4 cellular contexts compared by ENCODE assay signal in the genomic region with DNA sequence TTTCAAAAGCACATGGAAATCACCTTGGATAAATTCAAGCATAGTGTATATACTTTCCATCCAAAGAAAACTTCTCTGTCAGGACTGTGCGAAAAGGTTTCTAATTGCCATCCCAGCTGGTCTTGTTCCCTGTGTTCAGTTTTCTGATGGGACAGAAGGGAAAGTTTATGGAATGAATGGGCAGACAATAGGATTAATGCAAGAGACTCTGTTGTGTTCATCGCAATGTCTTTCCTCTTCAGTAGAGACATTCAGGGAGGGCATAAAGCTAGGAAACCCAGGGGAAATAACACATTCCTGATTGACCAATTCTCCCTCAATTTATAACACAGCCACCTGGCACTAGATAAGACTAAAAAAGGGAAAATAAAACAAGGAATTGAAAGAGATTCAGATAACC.
"Had no signal": no experiment of that assay in that cellular context is flagged by ENCODE, and none has a peak within 500 bp of the region (broad histone marks: within the 10 kb centered on the region; RNA-seq: fewer than 3 reads in every experiment).

No MANE protein-coding gene starts in this region.

- H3K4me3 Mint-ChIP-seq: GM23338, H9 had no signal

- H2AFZ ChIP-seq: GM23338 had no signal

- H3K27ac Mint-ChIP-seq: GM23338 had no signal

- H3K4me3 ChIP-seq: GM23338 had no signal

- H3K4me2 ChIP-seq: GM23338 had no signal

- DNase-seq: H9, HCEC 1CT, IMR-90 had no signal

- H3K9me3 Mint-ChIP-seq: GM23338, H9 had no signal
